Comparison of ENCODE assay signal across 9 cellular contexts in the genomic region with DNA sequence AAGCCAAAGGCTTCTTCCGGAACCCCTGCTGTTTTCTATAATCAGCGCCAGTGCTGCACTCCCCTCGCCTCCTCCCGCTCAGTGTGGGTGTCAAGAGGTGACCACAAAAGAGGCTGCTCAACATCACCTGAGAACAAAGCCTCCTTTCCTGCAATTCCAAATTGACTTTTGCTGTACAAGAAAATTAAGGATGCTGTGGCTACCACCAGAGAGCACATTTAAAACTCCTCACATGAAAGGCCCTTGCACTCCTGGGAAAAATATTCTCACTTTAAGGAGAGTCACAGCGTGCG.
A peak's percentile ranks its signal among the peaks of the same experiment; 100 is the strongest.
DNase-seq lines count a peak whose midpoint lies in the region; ATAC-seq, FAIRE-seq and TF ChIP-seq lines count a peak whose summit lies in the region.
"Had no signal": no experiment of that assay in that cellular context is flagged by ENCODE, and none has a peak within 500 bp of the region (broad histone marks: within the 10 kb centered on the region; RNA-seq: fewer than 3 reads in every experiment).

No MANE protein-coding gene starts in this region.

- H3K9me3 ChIP-seq in kidney (ENCODE audit: control insufficient read depth in 1 of 2, low read length in 2 of 2) (peaks cover 0 to 5% of the 10 kb centered on the region in 2 donors), upper lobe of left lung (no peaks in the 10 kb centered on the region), PC-9 (ENCODE audit: insufficient read depth, low read depth) (peaks cover 7% of the 10 kb centered on the region)

- H3K27ac Mint-ChIP-seq in activated T-cell treated with anti-CD3 and anti-CD28 coated beads, Interleukin-2, amount 50 U/mL, for 24 hours, result peak overlapping the region; percentile 98
- peak overlapping the region; percentile 93 for H3K27ac Mint-ChIP-seq in activated naive CD8-positive, alpha-beta T cell

- no peak overlapping the region for H3K9ac ChIP-seq in kidney (ENCODE audit: low read length in 2 of 2)

- ATAC-seq in upper lobe of left lung (ENCODE audit: low FRiP score in 2 of 2) (no peak), HG02884 (IDR thresholded peaks at IDR 0.05; ENCODE audit: unreplicated experiment) (no peak)

- no peaks in the 10 kb centered on the region for H3K27me3 ChIP-seq in upper lobe of left lung
- H3K27me3 ChIP-seq in PC-9 (ENCODE audit: insufficient read depth, low read depth), result no peaks in the 10 kb centered on the region

- H4K20me1 ChIP-seq in PC-9 (ENCODE audit: insufficient read depth), result no peaks in the 10 kb centered on the region

- H3F3A ChIP-seq in PC-9 (ENCODE audit: insufficient read depth, low read depth), result no peaks in the 10 kb centered on the region

- no peak overlapping the region for H2AFZ ChIP-seq in PC-9

- intact Hi-C loops in kidney (cut with DNase I) (no loop called here), PC-9 (cut with micrococcal nuclease; ENCODE audit: unreplicated experiment) (no loop called here)

- no peak for TF ChIP-seq EP300 in upper lobe of left lung (IDR thresholded peaks at IDR 0.05)

- BruUV-seq in PC-9 (replicated peaks; lab: Mats Ljungman, UMichigan), result no TSS peak

- H3K9me2 ChIP-seq in PC-9 (ENCODE audit: insufficient read depth), result no peaks in the 10 kb centered on the region

- CTCF ChIA-PET in PC-9 (lab: Charles Lee), result no interaction called here

- H3K4me3 ChIP-seq in kidney (ENCODE audit: low read length in 2 of 2) (no peak overlapping the region), upper lobe of left lung (no peak overlapping the region), PC-9 (no peak overlapping the region)

- peaks cover 57% of the 10 kb centered on the region for H3K36me3 Mint-ChIP-seq in activated T-cell treated with anti-CD3 and anti-CD28 coated beads, Interleukin-2, amount 50 U/mL, for 24 hours (ENCODE audit: low read depth)
- H3K36me3 Mint-ChIP-seq in activated naive CD8-positive, alpha-beta T cell, result peaks cover 14% of the 10 kb centered on the region

- no peak for FAIRE-seq in kidney (lab: Jason Lieb, UNC)
- FAIRE-seq in GM12892 (lab: Jason Lieb, UNC), result no peak

- H3K27ac ChIP-seq in kidney (ENCODE audit: low read depth in 2 of 2, low read length in 2 of 2), result peak overlapping the region; percentile 86 to 96
- H3K27ac ChIP-seq in upper lobe of left lung, result peak overlapping the region; percentile 73 to 86 (median 82)
- no peak overlapping the region for H3K27ac ChIP-seq in PC-9

- H3K4me1 ChIP-seq in kidney (ENCODE audit: control insufficient read depth in 1 of 2, insufficient read depth in 1 of 2, low read depth in 1 of 2, low read length in 2 of 2) (peaks cover 52 to 60% of the 10 kb centered on the region in 2 donors), upper lobe of left lung (peaks cover 45 to 50% (median 47%) of the 10 kb centered on the region in 4 donors), PC-9 (replicated peaks; ENCODE audit: insufficient read depth) (0 out of 2 replicates have a peak, but pooled peaks cover 3% of the 10 kb centered on the region)

- H3K79me2 ChIP-seq in PC-9 (ENCODE audit: low read depth), result no peaks in the 10 kb centered on the region

- POLR2A ChIA-PET in PC-9 (lab: Charles Lee; ENCODE audit: unreplicated experiment), result interaction anchor here (0.6 kb wide), 2 partner anchors 21 to 189 kb away, joined by 6 to 10 read pairs; no protein-coding TSS in a partner anchor

- peak overlapping the region; percentile 63 for H3K4me3 Mint-ChIP-seq in activated T-cell treated with anti-CD3 and anti-CD28 coated beads, Interleukin-2, amount 50 U/mL, for 24 hours
- H3K4me3 Mint-ChIP-seq in activated naive CD8-positive, alpha-beta T cell, result peak overlapping the region; percentile 50
- H3K4me3 Mint-ChIP-seq: CD4-positive, CD25-positive, alpha-beta regulatory T cell had no signal

- peaks cover 76% of the 10 kb centered on the region for H3K4me1 Mint-ChIP-seq in activated T-cell treated with anti-CD3 and anti-CD28 coated beads, Interleukin-2, amount 50 U/mL, for 24 hours (ENCODE audit: low read depth)
- peaks cover 46% of the 10 kb centered on the region for H3K4me1 Mint-ChIP-seq in activated naive CD8-positive, alpha-beta T cell (ENCODE audit: low read depth)

- no peak for TF ChIP-seq CTCF in kidney (IDR thresholded peaks at IDR 0.05; ENCODE audit: borderline replicate concordance, extremely low read depth, insufficient read depth)
- no peak for TF ChIP-seq CTCF in upper lobe of left lung (IDR thresholded peaks at IDR 0.05)
- no peak for TF ChIP-seq CTCF in PC-9 (conservative IDR thresholded peaks at IDR 0.05)

- no peak overlapping the region for H3K4me2 ChIP-seq in PC-9

- WGBS in upper lobe of left lung, 2 donors, result 93% methylated on average over 6 of the region's 6 CpGs

- peaks cover 6% of the 10 kb centered on the region for H3K9me3 Mint-ChIP-seq in activated T-cell treated with anti-CD3 and anti-CD28 coated beads, Interleukin-2, amount 50 U/mL, for 24 hours
- H3K9me3 Mint-ChIP-seq in activated naive CD8-positive, alpha-beta T cell (ENCODE audit: low read depth), result peaks cover 5% of the 10 kb centered on the region

- no peak for DNase-seq in activated T-cell treated with anti-CD3 and anti-CD28 coated beads, Interleukin-2, amount 50 U/mL, for 24 hours
- DNase-seq in activated T-cell treated with anti-CD3 and anti-CD28 coated beads for 4 hours (no peak), kidney (no peak), upper lobe of left lung (no peak), PC-9 (no peak), GM12892 (ENCODE audit: insufficient read length) (no peak)

- H3K27me3 Mint-ChIP-seq in activated T-cell treated with anti-CD3 and anti-CD28 coated beads, Interleukin-2, amount 50 U/mL, for 24 hours, result no peaks in the 10 kb centered on the region
- no peaks in the 10 kb centered on the region for H3K27me3 Mint-ChIP-seq in activated naive CD8-positive, alpha-beta T cell
- H3K27me3 Mint-ChIP-seq: CD4-positive, CD25-positive, alpha-beta regulatory T cell had no signal

- TF ChIP-seq POLR2A in upper lobe of left lung (IDR thresholded peaks at IDR 0.05) (no peak), GM12892 (IDR thresholded peaks at IDR 0.05; ENCODE audit: low read depth, low read length) (no peak)

- H3K36me3 ChIP-seq in kidney (ENCODE audit: control insufficient read depth in 1 of 2, insufficient read depth in 2 of 2, low read length in 2 of 2), result no peaks in the 10 kb centered on the region
- H3K36me3 ChIP-seq in upper lobe of left lung, result no peaks in the 10 kb centered on the region
- H3K36me3 ChIP-seq in PC-9 (ENCODE audit: low read depth), result no peaks in the 10 kb centered on the region
